In genomic region chr7:127556404-127556803, GRCh38 we compare ENCODE assay signal across 32 cellular contexts. TPM values are rescaled to one million over a fixed set of nuclear protein-coding genes. Genes with fewer than 3 reads are reported as not detected.
DNase-seq lines count a peak whose midpoint lies in the region; ATAC-seq, FAIRE-seq and TF ChIP-seq lines count a peak whose summit lies in the region.
"Had no signal": no experiment of that assay in that cellular context is flagged by ENCODE, and none has a peak within 500 bp of the region (broad histone marks: within the 10 kb centered on the region; RNA-seq: fewer than 3 reads in every experiment).

No MANE protein-coding gene starts in this region.

- no peak overlapping the region for H2AFZ ChIP-seq in HepG2 (ENCODE audit: low read length)
- H2AFZ ChIP-seq in IMR-90 (replicated peaks; ENCODE audit: low read length, poor library complexity), result no peak overlapping the region
- no peak overlapping the region for H2AFZ ChIP-seq in K562 (ENCODE audit: low read depth, low read length)

- intact Hi-C loops in HepG2 (cut with micrococcal nuclease; ENCODE audit: unreplicated experiment), result no loop called here
- intact Hi-C loops in right lobe of liver (cut with DNase I), result no loop called here
- intact Hi-C loops in IMR-90 (cut with micrococcal nuclease), result no loop called here
- intact Hi-C loops in K562 (cut with micrococcal nuclease), result no loop called here

- H2BK5ac ChIP-seq in IMR-90 (ENCODE audit: low read depth, low read length, poor library complexity, severe bottlenecking), result no peak overlapping the region

- no peak overlapping the region for H3K18ac ChIP-seq in IMR-90 (ENCODE audit: low read depth, low read length)

- H2BK120ac ChIP-seq in IMR-90 (ENCODE audit: low read depth, low read length), result no peak overlapping the region

- H2AK5ac ChIP-seq in IMR-90 (ENCODE audit: low read depth, low read length), result no peak overlapping the region

- no peaks in the 10 kb centered on the region for H3K9me3 ChIP-seq in HepG2 (ENCODE audit: low read length)
- H3K9me3 ChIP-seq in right lobe of liver, result no peaks in the 10 kb centered on the region
- no peaks in the 10 kb centered on the region for H3K9me3 ChIP-seq in IMR-90 (ENCODE audit: control insufficient read depth, insufficient read depth, low read length)
- no peaks in the 10 kb centered on the region for H3K9me3 ChIP-seq in K562 (replicated peaks; ENCODE audit: control insufficient read depth, insufficient read depth, low read depth, low read length)
- H3K9me3 ChIP-seq: A549, BE2C, BLaER1, Caco-2 had no signal

- TF ChIP-seq CTCF in HepG2 (CRISPR knock-in tag; IDR thresholded peaks at IDR 0.05) (no peak), right lobe of liver (IDR thresholded peaks at IDR 0.05) (no peak), IMR-90 (conservative IDR thresholded peaks at IDR 0.05; ENCODE audit: low read depth, low read length) (no peak), K562 (IDR thresholded peaks at IDR 0.05 in 2 of 3, conservative IDR thresholded peaks at IDR 0.05 in 1 of 3; ENCODE audit: insufficient read depth in 2 of 3, low read depth in 1 of 3, low read length in 3 of 3) (no peak)

- POLR2A ChIA-PET in HepG2 (lab: Yijun Ruan, JAX), result no interaction called here
- POLR2A ChIA-PET in IMR-90 (lab: Charles Lee; ENCODE audit: unreplicated experiment), result no interaction called here
- POLR2A ChIA-PET in K562 (lab: Yijun Ruan, JAX), result interaction anchor here (1.0 kb wide), 1 partner anchor 51 kb away, joined by 3 read pairs; no protein-coding TSS in a partner anchor

- no peak overlapping the region for H2BK15ac ChIP-seq in IMR-90 (ENCODE audit: low read depth, low read length)

- H3K36me3 ChIP-seq in HepG2 (replicated peaks in 1 of 2; ENCODE audit: control insufficient read depth in 1 of 2, insufficient read depth in 2 of 2, low read length in 2 of 2) (no peaks in the 10 kb centered on the region), right lobe of liver (no peaks in the 10 kb centered on the region), IMR-90 (ENCODE audit: control insufficient read depth, insufficient read depth, low read length) (no peaks in the 10 kb centered on the region), K562 (ENCODE audit: control insufficient read depth, insufficient read depth, low read length) (no peaks in the 10 kb centered on the region)
- H3K36me3 ChIP-seq: BE2C; BLaER1; BLaER1 treated with 17β-estradiol and CSF1 and Interleukin-3, amounts not matched to agents 10 nM and 100 nM had no signal

- H4K91ac ChIP-seq in IMR-90 (ENCODE audit: insufficient read depth, low read depth, low read length), result no peak overlapping the region

- H2BK20ac ChIP-seq in IMR-90 (ENCODE audit: low read depth, low read length), result no peak overlapping the region

- H4K8ac ChIP-seq in IMR-90 (ENCODE audit: low read depth in 2 of 2, low read length in 2 of 2), result no peak overlapping the region

- no peak for TF ChIP-seq RAD21 in HepG2 (CRISPR knock-in tag; IDR thresholded peaks at IDR 0.05)
- no peak for TF ChIP-seq RAD21 in IMR-90 (IDR thresholded peaks at IDR 0.05; ENCODE audit: low read length)
- TF ChIP-seq RAD21 in K562 (CRISPR knock-in tag; conservative IDR thresholded peaks at IDR 0.05 in 1 of 2, IDR thresholded peaks at IDR 0.05 in 1 of 2), result no peak

- H3K79me2 ChIP-seq in HepG2 (ENCODE audit: insufficient read depth, low read length) (no peaks in the 10 kb centered on the region), K562 (ENCODE audit: control insufficient read depth, insufficient read depth, low read length) (no peaks in the 10 kb centered on the region)

- dilution Hi-C loops in IMR-90 (cut with HindIII; ENCODE audit: low sequenced_read_pairs, unreplicated experiment), result no loop called here

- H3K4me3 ChIP-seq in HepG2 (replicated peaks in 1 of 3; ENCODE audit: insufficient read depth in 1 of 3, low read depth in 2 of 3, low read length in 3 of 3) (no peak overlapping the region), right lobe of liver (no peak overlapping the region), IMR-90 (ENCODE audit: insufficient read depth, low read depth, low read length) (no peak overlapping the region), K562 (no peak overlapping the region)
- H3K4me3 ChIP-seq: A549; BLaER1; BLaER1 treated with 17β-estradiol and CSF1 and Interleukin-3, amounts not matched to agents 10 nM and 100 nM had no signal

- H3K9ac ChIP-seq in HepG2 (ENCODE audit: insufficient read depth, low read depth, low read length), result no peak overlapping the region
- H3K9ac ChIP-seq in IMR-90 (ENCODE audit: low read depth, low read length), result no peak overlapping the region
- no peak overlapping the region for H3K9ac ChIP-seq in K562 (ENCODE audit: insufficient read depth in 1 of 2, low read depth in 2 of 2, low read length in 2 of 2)
- H3K9ac ChIP-seq: BLaER1; BLaER1 treated with 17β-estradiol and CSF1 and Interleukin-3, amounts not matched to agents 10 nM and 100 nM had no signal

- no peak overlapping the region for H2AK9ac ChIP-seq in IMR-90 (replicated peaks; ENCODE audit: low read depth, low read length, poor library complexity)

- in situ Hi-C loops in HepG2 (cut with HindIII; ENCODE audit: extremely low pct_ligation_motif_present, low pct_unique_long_range_greater_than_20kb), result no loop called here
- in situ Hi-C loops in IMR-90 (cut with MboI; ENCODE audit: low sequenced_read_pairs), result no loop called here
- in situ Hi-C loops in K562 (cut with MboI), result no loop called here

- TF ChIP-seq POLR2A in HepG2 (IDR thresholded peaks at IDR 0.05; ENCODE audit: insufficient read depth in 1 of 2, low read depth in 2 of 2, low read length in 2 of 2) (no peak), right lobe of liver (IDR thresholded peaks at IDR 0.05) (no peak), IMR-90 (IDR thresholded peaks at IDR 0.05; ENCODE audit: low read depth, low read length) (no peak), K562 (conservative IDR thresholded peaks at IDR 0.05) (no peak)

- FAIRE-seq in HepG2 (lab: Jason Lieb, UNC) (no peak), K562 (lab: Jason Lieb, UNC) (no peak)
- FAIRE-seq: A204.1, A549, D721Med had no signal

- WGBS in HepG2 (ENCODE audit: low lambda C conversion rate), result 44% methylated on average over 2 of the region's 2 CpGs
- WGBS in right lobe of liver (ENCODE audit: insufficient coverage, low coverage, low lambda C conversion rate, missing lambda C conversion rate), result 83% methylated on average over 2 of the region's 2 CpGs
- WGBS in IMR-90 (ENCODE audit: extremely low coverage in 2 of 2, insufficient read length in 1 of 2), 2 experiments, result no CpG with 5 or more reads among the region's 2 CpGs
- 0% methylated on average over 2 of the region's 2 CpGs for WGBS in K562 (ENCODE audit: insufficient coverage, low coverage, missing lambda C conversion rate)

- BruUV-seq in HepG2 (replicated peaks; lab: Mats Ljungman, UMichigan) (no TSS peak), IMR-90 (replicated peaks; lab: Mats Ljungman, UMichigan) (no TSS peak), K562 (replicated peaks; lab: Mats Ljungman, UMichigan) (no TSS peak)

- no peak overlapping the region for H3K56ac ChIP-seq in IMR-90 (ENCODE audit: extremely low read depth, insufficient read depth, low read length)

- H4K5ac ChIP-seq in IMR-90 (ENCODE audit: low read depth, low read length), result no peak overlapping the region

- no peak overlapping the region for H3K23ac ChIP-seq in IMR-90 (ENCODE audit: low read depth, low read length)

- H4K20me1 ChIP-seq in HepG2 (ENCODE audit: insufficient read depth, low read length), result no peaks in the 10 kb centered on the region
- no peaks in the 10 kb centered on the region for H4K20me1 ChIP-seq in IMR-90 (ENCODE audit: insufficient read depth, low read length)
- H4K20me1 ChIP-seq in K562 (replicated peaks; ENCODE audit: control insufficient read depth, insufficient read depth, low read length), result no peaks in the 10 kb centered on the region
- H4K20me1 ChIP-seq: BLaER1; BLaER1 treated with 17β-estradiol and CSF1 and Interleukin-3, amounts not matched to agents 10 nM and 100 nM had no signal

- no peak overlapping the region for H3K14ac ChIP-seq in IMR-90 (replicated peaks; ENCODE audit: low read depth, low read length)

- H3K27me3 ChIP-seq in HepG2 (ENCODE audit: control insufficient read depth in 1 of 2, insufficient read depth in 2 of 2, low read length in 2 of 2) (no peaks in the 10 kb centered on the region), right lobe of liver (no peaks in the 10 kb centered on the region), IMR-90 (ENCODE audit: control insufficient read depth, insufficient read depth, low read length) (no peaks in the 10 kb centered on the region), K562 (ENCODE audit: control insufficient read depth in 2 of 2, insufficient read depth in 2 of 2, low read length in 2 of 2) (peaks cover 3 to 4% of the 10 kb centered on the region in 2 experiments; a peak in 1 of 5 replicates)
- H3K27me3 ChIP-seq: BE2C; BLaER1; BLaER1 treated with 17β-estradiol and CSF1 and Interleukin-3, amounts not matched to agents 10 nM and 100 nM had no signal

- H3K9me1 ChIP-seq in IMR-90 (ENCODE audit: insufficient read depth, low read length) (no peaks in the 10 kb centered on the region), K562 (ENCODE audit: control insufficient read depth, insufficient read depth, low read length) (no peaks in the 10 kb centered on the region)

- DNase-seq in HepG2 (ENCODE audit: low spot score) (no peak), right lobe of liver (no peak), IMR-90 (no peak), K562 (ENCODE audit: extremely low read depth in 1 of 4, low spot score in 3 of 4) (no peak), NCI-H82 (lab: John Stamatoyannopoulos, UW) (no peak), DMS79 (lab: John Stamatoyannopoulos, UW) (no peak)
- DNase-seq: 8988T; ACHN; AML-193; BE2C; C1 segment of cervical spinal cord; Caco-2; Calu3; CD4-positive, alpha-beta memory T cell; CD4-positive, alpha-beta T cell; CD4-positive, CD25-positive, alpha-beta regulatory T cell; CD8-positive, alpha-beta memory T cell; CD8-positive, alpha-beta T cell; COR-L47; DMS 273 treated with DMSO at 0.1 percent for 48 hours; DMS153; DMS53; DMS79 treated with DMSO at 0.1 percent for 48 hours; DND-41; EL had no signal

- no peak overlapping the region for H3K4ac ChIP-seq in IMR-90 (ENCODE audit: low read depth, low read length)

- no peak for ATAC-seq in HepG2
- no peak for ATAC-seq in right lobe of liver
- ATAC-seq in IMR-90 (ENCODE audit: low read depth), result no peak
- ATAC-seq in K562, result no peak
- ATAC-seq: A549; CD8-positive, alpha-beta T cell had no signal

- no peaks in the 10 kb centered on the region for H3K79me1 ChIP-seq in IMR-90 (ENCODE audit: low read depth in 1 of 2, low read length in 2 of 2)

- H3K4me2 ChIP-seq in HepG2 (ENCODE audit: low read depth, low read length) (no peak overlapping the region), IMR-90 (ENCODE audit: low read depth, low read length) (no peak overlapping the region), K562 (ENCODE audit: insufficient read depth, low read length) (no peak overlapping the region)
- H3K4me2 ChIP-seq: A549; BLaER1; BLaER1 treated with 17β-estradiol and CSF1 and Interleukin-3, amounts not matched to agents 10 nM and 100 nM had no signal

- no peak overlapping the region for H3K27ac ChIP-seq in HepG2 (ENCODE audit: extremely low read length, insufficient read depth, low read length)
- H3K27ac ChIP-seq in right lobe of liver, result no peak overlapping the region
- H3K27ac ChIP-seq in IMR-90 (ENCODE audit: insufficient read depth, low read length), result no peak overlapping the region
- no peak overlapping the region for H3K27ac ChIP-seq in K562 (ENCODE audit: extremely low read depth, low read depth, low read length)
- H3K27ac ChIP-seq: 22Rv1; A549; BLaER1; BLaER1 treated with 17β-estradiol and CSF1 and Interleukin-3, amounts not matched to agents 10 nM and 100 nM; C4-2B had no signal

- TF ChIP-seq EP300 in HepG2 (IDR thresholded peaks at IDR 0.05; ENCODE audit: low read depth in 2 of 2, low read length in 2 of 2) (no peak), HepG2 (CRISPR knock-in tag; IDR thresholded peaks at IDR 0.05; ENCODE audit: borderline replicate concordance) (no peak), K562 (IDR thresholded peaks at IDR 0.05; ENCODE audit: low read length) (no peak)

- H3K4me1 ChIP-seq in HepG2 (ENCODE audit: insufficient read depth, low read length), result no peaks in the 10 kb centered on the region
- H3K4me1 ChIP-seq in right lobe of liver, result no peaks in the 10 kb centered on the region
- H3K4me1 ChIP-seq in IMR-90 (ENCODE audit: control insufficient read depth, insufficient read depth, low read length), result no peaks in the 10 kb centered on the region
- no peaks in the 10 kb centered on the region for H3K4me1 ChIP-seq in K562 (replicated peaks in 1 of 2; ENCODE audit: control insufficient read depth in 2 of 2, insufficient read depth in 2 of 2, low read length in 2 of 2)
- H3K4me1 ChIP-seq: A549; BE2C; BLaER1; BLaER1 treated with 17β-estradiol and CSF1 and Interleukin-3, amounts not matched to agents 10 nM and 100 nM; Caco-2 had no signal

- CTCF ChIA-PET in HepG2 (lab: Yijun Ruan, JAX; ENCODE audit: low intra/inter-chr PET ratio, low total read pairs) (no interaction called here), IMR-90 (lab: Yijun Ruan, JAX) (no interaction called here), K562 (lab: Yijun Ruan, JAX; ENCODE audit: low intra/inter-chr PET ratio) (no interaction called here)

RNA-seq across cellular contexts. Expression of gene GCC1, which starts 29.0 kb away (rescaled TPM):
- total RNA-seq in HepG2 (2016; rRNA removed; fragmentation: Illumina TruSeq; extraction: Trizol) (15.3 and 17.4 TPM in 2 replicates), right lobe of liver (10 to 100 TPM in 3 of 6 experiments, 1 to 10 TPM in 3; 9.4 to 11.7 (median 10.0) TPM), IMR-90 (2012; rRNA removed) (20.8 and 22.9 TPM in 2 replicates), K562 (2014; rRNA removed) (16.5 and 19.0 TPM in 2 replicates), K562 (2014; rRNA removed; fragmentation: Illumina TruSeq; extraction: Trizol) (12.8 TPM in 2 replicates), K562 (2015; rRNA removed; fragmentation: Illumina TruSeq; extraction: Trizol) (14.1 and 15.4 TPM in 2 replicates), K562 (2021) (17.8 and 19.8 TPM in 2 replicates)
- total RNA-seq in HepG2 (2016; cell fraction: cytosol; rRNA removed; fragmentation: Illumina TruSeq; extraction: Trizol; ENCODE audit: low read depth), result 1.1 and 1.3 TPM in 2 replicates
- total RNA-seq in HepG2 (2016; cell fraction: insoluble cytoplasmic fraction; rRNA removed; fragmentation: Illumina TruSeq; extraction: Trizol), result 15.1 and 16.2 TPM in 2 replicates
- total RNA-seq in HepG2 (2016; cell fraction: membrane; rRNA removed; fragmentation: Illumina TruSeq; extraction: Trizol), result 5.5 and 6.0 TPM in 2 replicates
- total RNA-seq in HepG2 (2016; cell fraction: nucleus; rRNA removed; fragmentation: Illumina TruSeq; extraction: Trizol), result 11.1 and 12.7 TPM in 2 replicates
- polyA plus RNA-seq in HepG2 (2011; rRNA removed) (2.5 and 3.7 TPM in 2 replicates), IMR-90 (2012; rRNA removed) (5.2 and 6.1 TPM in 2 replicates), K562 (2011; rRNA removed) (5.6 and 9.0 TPM in 2 replicates), K562 (2014; fragmentation: Illumina TruSeq; extraction: Trizol) (10.9 and 12.3 TPM in 2 replicates), K562 (2014; fragmentation: Nextera tagmentation; extraction: Ambion mirVana) (1 to 10 TPM; 1.9 to 2.3 TPM), K562 (2014; rRNA removed) (8.4 and 9.0 TPM in 2 replicates)
- polyA plus RNA-seq in HepG2 (2011; cell fraction: cytosol; rRNA removed), result 2.9 and 3.6 TPM in 2 replicates
- 3.9 and 4.0 TPM in 2 replicates for polyA plus RNA-seq in HepG2 (2011; cell fraction: nucleus; rRNA removed)
- polyA plus RNA-seq in HepG2 (2012), result 6.1 and 8.3 TPM in 2 replicates
- polyA plus RNA-seq in HepG2 (2016; cell fraction: cytosol; fragmentation: Illumina TruSeq; extraction: Trizol; ENCODE audit: low read depth), result 0.40 and 0.53 TPM in 2 replicates
- polyA plus RNA-seq in HepG2 (2016; cell fraction: insoluble cytoplasmic fraction; fragmentation: Illumina TruSeq; extraction: Trizol; ENCODE audit: low read depth), result 9.9 TPM in 2 replicates
- polyA plus RNA-seq in HepG2 (2016; cell fraction: membrane; fragmentation: Illumina TruSeq; extraction: Trizol; ENCODE audit: low read depth), result 2.0 TPM in 2 replicates
- polyA plus RNA-seq in HepG2 (2016; cell fraction: nucleus; fragmentation: Illumina TruSeq; extraction: Trizol; ENCODE audit: insufficient read depth, low read depth), result 7.0 and 7.4 TPM in 2 replicates
- polyA minus RNA-seq in HepG2 (2011; rRNA and poly(A)+ RNA removed; ENCODE audit: low replicate concordance), result 9.4 and 12.7 TPM in 2 replicates
- 4.7 and 7.7 TPM in 2 replicates for polyA minus RNA-seq in HepG2 (2011; cell fraction: cytosol; rRNA and poly(A)+ RNA removed)
- 12.1 and 12.8 TPM in 2 replicates for polyA minus RNA-seq in HepG2 (2011; cell fraction: nucleus; rRNA and poly(A)+ RNA removed)
- 4.3 and 4.4 TPM in 2 replicates for polyA plus RNA-seq in IMR-90 (2012; cell fraction: cytosol; rRNA removed)
- polyA plus RNA-seq in IMR-90 (2012; cell fraction: nucleus; rRNA removed; ENCODE audit: low replicate concordance), result 2.9 and 3.9 TPM in 2 replicates
- 13.3 and 16.5 TPM in 2 replicates for total RNA-seq in K562 (2011; cell fraction: chromatin; rRNA removed; ENCODE audit: low replicate concordance)
- total RNA-seq in K562 (2011; cell fraction: nucleolus; rRNA removed), result 12.8 and 13.8 TPM in 2 replicates
- total RNA-seq in K562 (2011; cell fraction: nucleoplasm; rRNA removed), result 11.1 and 11.5 TPM in 2 replicates
- polyA plus RNA-seq in K562 (2011; cell fraction: cytosol; rRNA removed), result 5.6 and 6.9 TPM in 2 replicates
- polyA plus RNA-seq in K562 (2011; cell fraction: nucleus; rRNA removed), result 5.4 and 6.6 TPM in 2 replicates
- 11.5 and 11.7 TPM in 2 replicates for polyA plus RNA-seq in K562 (2012)
- polyA minus RNA-seq in K562 (2011; rRNA and poly(A)+ RNA removed), result 14.5 and 18.2 TPM in 2 replicates
- 7.6 and 9.6 TPM in 2 replicates for polyA minus RNA-seq in K562 (2011; cell fraction: cytosol; rRNA and poly(A)+ RNA removed)
- 13.7 and 16.1 TPM in 2 replicates for polyA minus RNA-seq in K562 (2011; cell fraction: nucleus; rRNA and poly(A)+ RNA removed)

RNA-seq across cellular contexts. Expression of gene ARF5, which starts 31.8 kb away (rescaled TPM):
- total RNA-seq in HepG2 (2016; rRNA removed; fragmentation: Illumina TruSeq; extraction: Trizol) (91.4 and 109 TPM in 2 replicates), right lobe of liver (100 to 1,000 TPM in 1 of 6 experiments, 10 to 100 TPM in 5; 51.7 to 105 (median 60.8) TPM), IMR-90 (2012; rRNA removed) (113 and 128 TPM in 2 replicates), K562 (2014; rRNA removed) (167 and 205 TPM in 2 replicates), K562 (2014; rRNA removed; fragmentation: Illumina TruSeq; extraction: Trizol) (91.8 and 96.3 TPM in 2 replicates), K562 (2015; rRNA removed; fragmentation: Illumina TruSeq; extraction: Trizol) (125 and 132 TPM in 2 replicates), K562 (2021) (163 and 169 TPM in 2 replicates)
- 58.0 and 67.8 TPM in 2 replicates for total RNA-seq in HepG2 (2016; cell fraction: cytosol; rRNA removed; fragmentation: Illumina TruSeq; extraction: Trizol; ENCODE audit: low read depth)
- total RNA-seq in HepG2 (2016; cell fraction: insoluble cytoplasmic fraction; rRNA removed; fragmentation: Illumina TruSeq; extraction: Trizol), result 93.2 and 123 TPM in 2 replicates
- total RNA-seq in HepG2 (2016; cell fraction: membrane; rRNA removed; fragmentation: Illumina TruSeq; extraction: Trizol), result 81.4 and 93.0 TPM in 2 replicates
- total RNA-seq in HepG2 (2016; cell fraction: nucleus; rRNA removed; fragmentation: Illumina TruSeq; extraction: Trizol), result 56.8 and 68.2 TPM in 2 replicates
- polyA plus RNA-seq in HepG2 (2011; rRNA removed) (135 and 140 TPM in 2 replicates), IMR-90 (2012; rRNA removed) (274 and 288 TPM in 2 replicates), K562 (2011; rRNA removed) (168 and 233 TPM in 2 replicates), K562 (2014; fragmentation: Illumina TruSeq; extraction: Trizol) (122 and 170 TPM in 2 replicates), K562 (2014; fragmentation: Nextera tagmentation; extraction: Ambion mirVana) (10 to 100 TPM in 1 of 2 experiments, 1 to 10 TPM in 1; 8.1 to 17.3 TPM), K562 (2014; rRNA removed) (244 and 290 TPM in 2 replicates)
- polyA plus RNA-seq in HepG2 (2011; cell fraction: cytosol; rRNA removed), result 137 and 195 TPM in 2 replicates
- polyA plus RNA-seq in HepG2 (2011; cell fraction: nucleus; rRNA removed), result 91.2 and 100 TPM in 2 replicates
- polyA plus RNA-seq in HepG2 (2012), result 62.4 and 85.6 TPM in 2 replicates
- polyA plus RNA-seq in HepG2 (2016; cell fraction: cytosol; fragmentation: Illumina TruSeq; extraction: Trizol; ENCODE audit: low read depth), result 87.4 and 101 TPM in 2 replicates
- polyA plus RNA-seq in HepG2 (2016; cell fraction: insoluble cytoplasmic fraction; fragmentation: Illumina TruSeq; extraction: Trizol; ENCODE audit: low read depth), result 119 and 134 TPM in 2 replicates
- polyA plus RNA-seq in HepG2 (2016; cell fraction: membrane; fragmentation: Illumina TruSeq; extraction: Trizol; ENCODE audit: low read depth), result 90.2 and 107 TPM in 2 replicates
- polyA plus RNA-seq in HepG2 (2016; cell fraction: nucleus; fragmentation: Illumina TruSeq; extraction: Trizol; ENCODE audit: insufficient read depth, low read depth), result 144 and 151 TPM in 2 replicates
- 60.5 and 88.3 TPM in 2 replicates for polyA minus RNA-seq in HepG2 (2011; rRNA and poly(A)+ RNA removed; ENCODE audit: low replicate concordance)
- polyA minus RNA-seq in HepG2 (2011; cell fraction: cytosol; rRNA and poly(A)+ RNA removed), result 29.7 and 35.1 TPM in 2 replicates
- polyA minus RNA-seq in HepG2 (2011; cell fraction: nucleus; rRNA and poly(A)+ RNA removed), result 20.3 and 21.4 TPM in 2 replicates
- 222 and 398 TPM in 2 replicates for polyA plus RNA-seq in IMR-90 (2012; cell fraction: cytosol; rRNA removed)
- polyA plus RNA-seq in IMR-90 (2012; cell fraction: nucleus; rRNA removed; ENCODE audit: low replicate concordance), result 164 and 280 TPM in 2 replicates
- 28.4 and 82.6 TPM in 2 replicates for total RNA-seq in K562 (2011; cell fraction: chromatin; rRNA removed; ENCODE audit: low replicate concordance)
- 124 and 146 TPM in 2 replicates for total RNA-seq in K562 (2011; cell fraction: nucleolus; rRNA removed)
- 90.9 and 91.9 TPM in 2 replicates for total RNA-seq in K562 (2011; cell fraction: nucleoplasm; rRNA removed)
- polyA plus RNA-seq in K562 (2011; cell fraction: cytosol; rRNA removed), result 350 and 694 TPM in 2 replicates
- polyA plus RNA-seq in K562 (2011; cell fraction: nucleus; rRNA removed), result 197 and 295 TPM in 2 replicates
- 144 and 197 TPM in 2 replicates for polyA plus RNA-seq in K562 (2012)
- polyA minus RNA-seq in K562 (2011; rRNA and poly(A)+ RNA removed), result 57.9 and 71.6 TPM in 2 replicates
- 60.1 and 78.3 TPM in 2 replicates for polyA minus RNA-seq in K562 (2011; cell fraction: cytosol; rRNA and poly(A)+ RNA removed)
- 31.2 and 33.3 TPM in 2 replicates for polyA minus RNA-seq in K562 (2011; cell fraction: nucleus; rRNA and poly(A)+ RNA removed)

RNA-seq across cellular contexts. Expression of gene FSCN3, which starts 37.1 kb away (rescaled TPM):
- 0.24 TPM in 1 of 2 replicates, not detected in the other for total RNA-seq in HepG2 (2016; rRNA removed; fragmentation: Illumina TruSeq; extraction: Trizol)
- total RNA-seq in HepG2 (2016; cell fraction: cytosol; rRNA removed; fragmentation: Illumina TruSeq; extraction: Trizol; ENCODE audit: low read depth), result 3.3 and 3.5 TPM in 2 replicates
- total RNA-seq in HepG2 (2016; cell fraction: insoluble cytoplasmic fraction; rRNA removed; fragmentation: Illumina TruSeq; extraction: Trizol), result 0.37 TPM in 1 of 2 replicates, not detected in the other
- not detected in 2 replicates for total RNA-seq in HepG2 (2016; cell fraction: membrane; rRNA removed; fragmentation: Illumina TruSeq; extraction: Trizol)
- 0.97 and 1.4 TPM in 2 replicates for total RNA-seq in HepG2 (2016; cell fraction: nucleus; rRNA removed; fragmentation: Illumina TruSeq; extraction: Trizol)
- 0.17 and 0.24 TPM in 2 replicates for polyA plus RNA-seq in HepG2 (2011; rRNA removed)
- polyA plus RNA-seq in HepG2 (2011; cell fraction: cytosol; rRNA removed), result 0.28 and 0.44 TPM in 2 replicates
- polyA plus RNA-seq in HepG2 (2011; cell fraction: nucleus; rRNA removed), result 0.29 and 0.54 TPM in 2 replicates
- polyA plus RNA-seq in HepG2 (2012), result not detected in 2 replicates
- not detected in 2 replicates for polyA plus RNA-seq in HepG2 (2016; cell fraction: cytosol; fragmentation: Illumina TruSeq; extraction: Trizol; ENCODE audit: low read depth)
- polyA plus RNA-seq in HepG2 (2016; cell fraction: insoluble cytoplasmic fraction; fragmentation: Illumina TruSeq; extraction: Trizol; ENCODE audit: low read depth), result not detected in 2 replicates
- polyA plus RNA-seq in HepG2 (2016; cell fraction: membrane; fragmentation: Illumina TruSeq; extraction: Trizol; ENCODE audit: low read depth), result not detected in 2 replicates
- polyA plus RNA-seq in HepG2 (2016; cell fraction: nucleus; fragmentation: Illumina TruSeq; extraction: Trizol; ENCODE audit: insufficient read depth, low read depth), result not detected in 2 replicates
- polyA minus RNA-seq in HepG2 (2011; rRNA and poly(A)+ RNA removed; ENCODE audit: low replicate concordance), result 1.0 and 1.8 TPM in 2 replicates
- not detected in 2 replicates for polyA minus RNA-seq in HepG2 (2011; cell fraction: cytosol; rRNA and poly(A)+ RNA removed)
- polyA minus RNA-seq in HepG2 (2011; cell fraction: nucleus; rRNA and poly(A)+ RNA removed), result 1.9 and 2.7 TPM in 2 replicates
- 1 to 10 TPM in 2 of 6 experiments, under 1 TPM in 1, not detected in 3; 0.68 to 1.5 (median 1.2) TPM for total RNA-seq in right lobe of liver
- total RNA-seq in IMR-90 (2012; rRNA removed), result 0.18 and 0.83 TPM in 2 replicates
- polyA plus RNA-seq in IMR-90 (2012; rRNA removed), result 0.86 and 1.5 TPM in 2 replicates
- 0.09 and 0.32 TPM in 2 replicates for polyA plus RNA-seq in IMR-90 (2012; cell fraction: cytosol; rRNA removed)
- 0.49 and 2.1 TPM in 2 replicates for polyA plus RNA-seq in IMR-90 (2012; cell fraction: nucleus; rRNA removed; ENCODE audit: low replicate concordance)
- 6.8 and 9.8 TPM in 2 replicates for total RNA-seq in K562 (2011; cell fraction: chromatin; rRNA removed; ENCODE audit: low replicate concordance)
- total RNA-seq in K562 (2011; cell fraction: nucleolus; rRNA removed), result 9.3 and 9.5 TPM in 2 replicates
- total RNA-seq in K562 (2011; cell fraction: nucleoplasm; rRNA removed), result 9.0 and 11.7 TPM in 2 replicates
- total RNA-seq in K562 (2014; rRNA removed), result 0.69 and 2.0 TPM in 2 replicates
- 2.0 and 3.0 TPM in 2 replicates for total RNA-seq in K562 (2014; rRNA removed; fragmentation: Illumina TruSeq; extraction: Trizol)
- 0.49 and 0.76 TPM in 2 replicates for total RNA-seq in K562 (2015; rRNA removed; fragmentation: Illumina TruSeq; extraction: Trizol)
- total RNA-seq in K562 (2021), result 0.40 and 0.55 TPM in 2 replicates
- polyA plus RNA-seq in K562 (2011; rRNA removed), result 0.21 and 0.30 TPM in 2 replicates
- 0.09 and 0.77 TPM in 2 replicates for polyA plus RNA-seq in K562 (2011; cell fraction: cytosol; rRNA removed)
- 0.95 and 1.2 TPM in 2 replicates for polyA plus RNA-seq in K562 (2011; cell fraction: nucleus; rRNA removed)
- polyA plus RNA-seq in K562 (2012), result 0.17 and 0.21 TPM in 2 replicates
- 1.1 and 1.7 TPM in 2 replicates for polyA plus RNA-seq in K562 (2014; fragmentation: Illumina TruSeq; extraction: Trizol)
- not detected for polyA plus RNA-seq in K562 (2014; fragmentation: Nextera tagmentation; extraction: Ambion mirVana)
- 3.8 and 4.2 TPM in 2 replicates for polyA plus RNA-seq in K562 (2014; rRNA removed)
- 1.3 and 1.8 TPM in 2 replicates for polyA minus RNA-seq in K562 (2011; rRNA and poly(A)+ RNA removed)
- not detected in 2 replicates for polyA minus RNA-seq in K562 (2011; cell fraction: cytosol; rRNA and poly(A)+ RNA removed)
- 2.6 and 3.2 TPM in 2 replicates for polyA minus RNA-seq in K562 (2011; cell fraction: nucleus; rRNA and poly(A)+ RNA removed)
- total RNA-seq: Calu3 had no signal

Comparison
In these comparisons a context has a peak if more than half of its experiments do, and no peak if none do; other contexts are left out.
1. Of the 241 proteins assayed by ChIP-seq in both HepG2 and K562: peak only in HepG2: none; only in K562: none; in both: CEBPB; in neither: 239; mixed calls (peak in some experiments, not most) for 1.